In the genomic region with DNA sequence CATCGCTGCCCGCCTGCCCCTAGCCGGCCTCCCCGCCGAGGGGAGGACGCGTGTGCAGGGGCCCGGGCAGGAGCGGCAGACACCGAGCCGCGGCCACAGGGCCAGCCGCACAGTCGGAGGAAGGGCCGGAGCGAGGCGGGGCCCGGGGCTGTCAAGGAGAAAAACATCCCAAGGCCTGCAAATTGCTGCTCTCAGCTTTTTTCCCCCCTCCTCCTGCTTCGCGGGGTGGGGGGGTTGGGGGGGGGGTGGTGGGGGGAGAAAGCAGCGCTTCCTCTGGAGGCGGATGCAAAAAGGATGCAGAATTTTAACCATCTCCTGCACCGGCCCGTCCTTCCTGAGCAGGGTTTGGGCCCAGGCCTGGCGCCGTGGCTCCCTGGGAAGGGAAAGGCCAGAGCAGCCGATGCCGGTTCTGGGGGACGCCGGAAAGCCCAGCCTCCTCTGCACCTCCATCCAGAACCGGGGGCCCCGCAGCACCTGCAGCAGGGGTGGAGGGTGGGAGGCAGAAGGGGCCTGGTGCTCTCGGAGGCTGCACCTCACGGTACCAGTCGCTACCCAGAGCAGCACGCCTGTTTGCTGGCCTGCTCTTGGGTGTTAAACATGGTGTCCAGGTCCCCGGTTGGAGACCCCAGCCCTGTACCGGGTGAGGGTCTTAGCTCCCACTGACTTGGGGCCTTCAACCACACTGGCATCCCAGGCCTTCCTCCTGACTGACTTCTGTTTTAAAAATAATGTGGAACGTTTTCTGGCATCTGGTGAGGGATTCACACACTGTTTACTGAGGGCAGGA, we compare ENCODE assay signal across 8 cellular contexts.
DNase-seq lines count a peak whose midpoint lies in the region; TF ChIP-seq lines count a peak whose summit lies in the region.

No MANE protein-coding gene starts in this region.

- TF ChIP-seq POLR2A in erythroblast (IDR thresholded peaks at IDR 0.05; ENCODE audit: low read length) (peak; percentile 30), transverse colon (IDR thresholded peaks at IDR 0.05) (peak; percentile 45)

- POLR2A ChIA-PET in activated CD4-positive, alpha-beta memory T cell treated with anti-CD3 and anti-CD28 coated beads, Interleukin-2, amount 10 ng/mL, durations not matched to agents 7 days and 5 days (lab: Charles Lee): interaction anchor here (1.1 to 6.7 kb wide), 6 partner anchors 8 to 41 kb away, joined by 4 to 70 read pairs (median 20); no protein-coding TSS in a partner anchor

- peak; percentile 82 for DNase-seq in Caki2 (ENCODE audit: low read depth)
- DNase-seq in HuH-7 (ENCODE audit: low spot score): peak; percentile 70
- peak; percentile 65 for DNase-seq in activated CD4-positive, alpha-beta memory T cell treated with anti-CD3 and anti-CD28 coated beads, Interleukin-2, amount 10 ng/mL, durations not matched to agents 7 days and 5 days
- no peak for DNase-seq in erythroblast (lab: John Stamatoyannopoulos, UW)
- peak; percentile 70 for DNase-seq in transverse colon
- DNase-seq in NCI-H187 (lab: John Stamatoyannopoulos, UW): no peak
- DNase-seq in T-helper 9 cell: no peak

- no peaks in the 10 kb centered on the region for H3K27me3 Mint-ChIP-seq in activated CD4-positive, alpha-beta memory T cell treated with anti-CD3 and anti-CD28 coated beads, Interleukin-2, amount 10 ng/mL, durations not matched to agents 7 days and 5 days

- H3K36me3 ChIP-seq in muscle layer of colon (ENCODE audit: insufficient read depth, low read length) (peaks cover 19% of the 10 kb centered on the region), transverse colon (no peaks in the 10 kb centered on the region)

- intact Hi-C loops in transverse colon (cut with DNase I; ENCODE audit: low total_unique reads): loop anchor here (2.0 kb wide), 1 partner anchor 15 kb away; no protein-coding TSS in a partner anchor

- TF ChIP-seq CTCF in transverse colon (IDR thresholded peaks at IDR 0.05): no peak

- TF ChIP-seq EP300 in transverse colon (IDR thresholded peaks at IDR 0.05; ENCODE audit: low read depth): no peak

- no peaks in the 10 kb centered on the region for H3K27me3 ChIP-seq in muscle layer of colon (ENCODE audit: control insufficient read depth in 1 of 2, insufficient read depth in 2 of 2, low read length in 2 of 2)
- no peaks in the 10 kb centered on the region for H3K27me3 ChIP-seq in transverse colon

- H3K9ac ChIP-seq in muscle layer of colon (ENCODE audit: low read length): peak overlapping the region; percentile 73

- in situ Hi-C loops in Caki2 (cut with HindIII; ENCODE audit: low pct_unique_long_range_greater_than_20kb, low sequenced_read_pairs) (no loop called here), transverse colon (cut with MboI; ENCODE audit: low pct_ligation_motif_present in 1 of 4, low pct_unique_long_range_greater_than_20kb in 1 of 4, low sequenced_read_pairs in 3 of 4) (no loop called here)

- H3K4me3 ChIP-seq in muscle layer of colon (ENCODE audit: low read depth in 1 of 2, low read length in 2 of 2): peak overlapping the region; percentile 40 to 69
- peak overlapping the region; percentile 59 to 88 (median 69) for H3K4me3 ChIP-seq in transverse colon

- H3K4me3 Mint-ChIP-seq in activated CD4-positive, alpha-beta memory T cell treated with anti-CD3 and anti-CD28 coated beads, Interleukin-2, amount 10 ng/mL, durations not matched to agents 7 days and 5 days: peak overlapping the region; percentile 82

- H3K9me3 Mint-ChIP-seq in activated CD4-positive, alpha-beta memory T cell treated with anti-CD3 and anti-CD28 coated beads, Interleukin-2, amount 10 ng/mL, durations not matched to agents 7 days and 5 days: no peaks in the 10 kb centered on the region

- CTCF ChIA-PET in activated CD4-positive, alpha-beta memory T cell treated with anti-CD3 and anti-CD28 coated beads, Interleukin-2, amount 10 ng/mL, durations not matched to agents 7 days and 5 days (lab: Charles Lee): interaction anchor here (1.0 to 1.4 kb wide), 2 partner anchors 10 to 17 kb away, joined by 3 to 4 read pairs; no protein-coding TSS in a partner anchor

- H3K27ac Mint-ChIP-seq in activated CD4-positive, alpha-beta memory T cell treated with anti-CD3 and anti-CD28 coated beads, Interleukin-2, amount 10 ng/mL, durations not matched to agents 7 days and 5 days: peak overlapping the region; percentile 80

- peaks cover 74% of the 10 kb centered on the region for H3K4me1 ChIP-seq in muscle layer of colon (ENCODE audit: insufficient read depth, low read length)
- peaks cover 48 to 76% (median 69%) of the 10 kb centered on the region in 4 donors for H3K4me1 ChIP-seq in transverse colon

- no peaks in the 10 kb centered on the region for H3K9me3 ChIP-seq in muscle layer of colon (ENCODE audit: low read length)
- H3K9me3 ChIP-seq in transverse colon: no peaks in the 10 kb centered on the region

- H3K27ac ChIP-seq in muscle layer of colon (ENCODE audit: low read depth, low read length) (peak overlapping the region; percentile 75), transverse colon (peak overlapping the region; percentile 97 to 100 (median 99))

- WGBS in transverse colon (ENCODE audit: low coverage in 1 of 2), 2 donors: 11% methylated on average over 39 of the region's 39 CpGs; no CpG with 5 or more reads in 1 of the 2 donors

- peaks cover 44% of the 10 kb centered on the region for H3K4me1 Mint-ChIP-seq in activated CD4-positive, alpha-beta memory T cell treated with anti-CD3 and anti-CD28 coated beads, Interleukin-2, amount 10 ng/mL, durations not matched to agents 7 days and 5 days

- H3K36me3 Mint-ChIP-seq in activated CD4-positive, alpha-beta memory T cell treated with anti-CD3 and anti-CD28 coated beads, Interleukin-2, amount 10 ng/mL, durations not matched to agents 7 days and 5 days (ENCODE audit: low read depth): peaks cover 7% of the 10 kb centered on the region

Comparison
In these comparisons a context has a peak if more than half of its experiments do, and no peak if none do; other contexts are left out.
1. DNase-seq: peak in Caki2 (single experiment), HuH-7 (single experiment), activated CD4-positive, alpha-beta memory T cell treated with anti-CD3 and anti-CD28 coated beads, Interleukin-2, amount 10 ng/mL, durations not matched to agents 7 days and 5 days (single experiment) and transverse colon (single experiment); none in erythroblast (0 of 2), NCI-H187 (0 of 2) and T-helper 9 cell (single experiment).